Comparison of ENCODE assay signal across 13 cellular contexts in the genomic region with DNA sequence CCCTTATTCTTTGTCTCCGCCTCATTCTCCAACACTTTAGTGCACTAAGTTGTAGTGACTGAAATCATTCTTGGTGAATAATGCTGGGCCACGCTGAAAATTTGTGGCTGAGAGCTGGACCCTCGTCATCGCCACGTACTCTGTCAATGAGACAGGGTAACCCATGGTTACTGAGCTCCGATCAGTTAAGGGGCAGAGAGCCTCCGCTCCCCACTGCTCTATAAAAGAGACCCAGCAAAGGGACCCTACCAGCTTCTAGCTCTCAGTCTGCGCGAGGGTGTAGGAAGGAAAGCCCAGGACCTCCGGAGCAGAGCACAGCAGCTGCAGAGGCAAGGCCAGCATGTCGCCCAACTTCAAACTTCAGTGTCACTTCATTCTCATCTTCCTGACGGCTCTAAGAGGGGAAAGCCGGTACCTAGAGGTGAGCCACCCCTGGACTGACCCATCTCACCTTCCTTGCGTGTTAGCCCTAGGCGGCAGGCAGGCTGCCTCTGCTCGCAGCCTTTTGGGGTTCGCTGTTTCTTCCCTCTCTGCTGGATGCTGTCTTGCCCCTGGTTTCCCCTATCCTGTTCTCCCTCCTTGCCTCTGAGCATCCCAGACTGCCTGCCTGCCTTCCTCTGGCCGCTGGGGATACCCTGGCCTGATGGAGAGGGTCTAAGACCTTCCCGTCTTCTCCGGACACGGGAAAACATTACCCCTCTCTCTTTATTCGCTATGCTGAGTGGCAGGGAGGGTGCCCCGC. TPM values are rescaled to one million over a fixed set of nuclear protein-coding genes. Genes with fewer than 3 reads are reported as not detected.
DNase-seq lines count a peak whose midpoint lies in the region; TF ChIP-seq lines count a peak whose summit lies in the region.
"Had no signal": no experiment of that assay in that cellular context is flagged by ENCODE, and none has a peak within 500 bp of the region (broad histone marks: within the 10 kb centered on the region; RNA-seq: fewer than 3 reads in every experiment).

A gene with protein sequence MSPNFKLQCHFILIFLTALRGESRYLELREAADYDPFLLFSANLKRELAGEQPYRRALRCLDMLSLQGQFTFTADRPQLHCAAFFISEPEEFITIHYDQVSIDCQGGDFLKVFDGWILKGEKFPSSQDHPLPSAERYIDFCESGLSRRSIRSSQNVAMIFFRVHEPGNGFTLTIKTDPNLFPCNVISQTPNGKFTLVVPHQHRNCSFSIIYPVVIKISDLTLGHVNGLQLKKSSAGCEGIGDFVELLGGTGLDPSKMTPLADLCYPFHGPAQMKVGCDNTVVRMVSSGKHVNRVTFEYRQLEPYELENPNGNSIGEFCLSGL (plus strand): TSS at position 251 of the 742 bp plus-strand sequence. CDS start 90 bp downstream, at position 341.

- H2BK120ac ChIP-seq in mesenchymal stem cell (ENCODE audit: low read depth, low read length) = no peak within 1 kb of the TSS

- CTCF ChIA-PET in activated CD4-positive, alpha-beta T cell treated with anti-CD3 and anti-CD28 coated beads, Interleukin-2, amount 10 ng/mL, durations not matched to agents 7 days and 5 days (lab: Charles Lee) = interaction anchor here (1.1 kb wide), 1 partner anchor 25 kb away, joined by 3 read pairs; no protein-coding TSS in a partner anchor

- H3K27me3 ChIP-seq in mesenchymal stem cell (ENCODE audit: control insufficient read depth in 1 of 2, insufficient read depth in 1 of 2, low read length in 2 of 2) (peaks cover 0 to 45% of the 10 kb centered on the region in 2 experiments), thymus (ENCODE audit: control insufficient read depth, insufficient read depth) (peaks cover 33% of the 10 kb centered on the region), transverse colon (peaks cover 42% of the 10 kb centered on the region)

- TF ChIP-seq POLR2A in transverse colon (IDR thresholded peaks at IDR 0.05) = no peak

- peaks cover 65% of the 10 kb centered on the region for H3K27me3 Mint-ChIP-seq in activated CD4-positive, alpha-beta T cell treated with anti-CD3 and anti-CD28 coated beads, Interleukin-2, amount 10 ng/mL, durations not matched to agents 7 days and 5 days
- peaks cover 54% of the 10 kb centered on the region for H3K27me3 Mint-ChIP-seq in activated CD4-positive, alpha-beta T cell treated with anti-CD3 and anti-CD28 coated beads, Interleukin-2, amount 10 ng/mL, durations not matched to agents 24 days and 14 days

- peaks cover 6% of the 10 kb centered on the region for H3K4me1 Mint-ChIP-seq in activated CD4-positive, alpha-beta T cell treated with anti-CD3 and anti-CD28 coated beads, Interleukin-2, amount 10 ng/mL, durations not matched to agents 7 days and 5 days
- H3K4me1 Mint-ChIP-seq in activated CD4-positive, alpha-beta T cell treated with anti-CD3 and anti-CD28 coated beads, Interleukin-2, amount 10 ng/mL, durations not matched to agents 24 days and 14 days = no peaks in the 10 kb centered on the region

- H3K9me3 Mint-ChIP-seq in activated CD4-positive, alpha-beta T cell treated with anti-CD3 and anti-CD28 coated beads, Interleukin-2, amount 10 ng/mL, durations not matched to agents 7 days and 5 days = no peaks in the 10 kb centered on the region
- no peaks in the 10 kb centered on the region for H3K9me3 Mint-ChIP-seq in activated CD4-positive, alpha-beta T cell treated with anti-CD3 and anti-CD28 coated beads, Interleukin-2, amount 10 ng/mL, durations not matched to agents 24 days and 14 days
- H3K9me3 Mint-ChIP-seq: natural killer cell had no signal

- H3K4me3 ChIP-seq in mesenchymal stem cell (ENCODE audit: insufficient read depth in 1 of 2, low read depth in 1 of 2, low read length in 2 of 2) (peak within 1 kb of the TSS; percentile 72 to 81), thymus (ENCODE audit: low read length) (peak within 1 kb of the TSS; percentile 6), transverse colon (peak within 1 kb of the TSS in 2 of 4 donors; percentile 2 to 36)
- H3K4me3 ChIP-seq: HAP-1 had no signal

- no peaks in the 10 kb centered on the region for H3K9me3 ChIP-seq in mesenchymal stem cell (ENCODE audit: control insufficient read depth, low read length)
- no peaks in the 10 kb centered on the region for H3K9me3 ChIP-seq in thymus (ENCODE audit: control insufficient read depth)
- H3K9me3 ChIP-seq in transverse colon = no peaks in the 10 kb centered on the region
- H3K9me3 ChIP-seq: HAP-1 had no signal

- no peak for TF ChIP-seq CTCF in transverse colon (IDR thresholded peaks at IDR 0.05)

- no peak within 1 kb of the TSS for H4K8ac ChIP-seq in mesenchymal stem cell (ENCODE audit: low read length)

- H3K9ac ChIP-seq in mesenchymal stem cell (ENCODE audit: low read length) = no peak within 1 kb of the TSS

- no peak within 1 kb of the TSS for H2BK12ac ChIP-seq in mesenchymal stem cell (ENCODE audit: low read length in 2 of 2)

- H2AFZ ChIP-seq in mesenchymal stem cell (ENCODE audit: low read depth, low read length) = peak within 1 kb of the TSS; percentile 78

- H4K91ac ChIP-seq in mesenchymal stem cell (ENCODE audit: low read length) = no peak within 1 kb of the TSS

- H3K36me3 Mint-ChIP-seq in activated CD4-positive, alpha-beta T cell treated with anti-CD3 and anti-CD28 coated beads, Interleukin-2, amount 10 ng/mL, durations not matched to agents 7 days and 5 days (ENCODE audit: low read depth) = no peaks in the 10 kb centered on the region
- H3K36me3 Mint-ChIP-seq in activated CD4-positive, alpha-beta T cell treated with anti-CD3 and anti-CD28 coated beads, Interleukin-2, amount 10 ng/mL, durations not matched to agents 24 days and 14 days (ENCODE audit: low read depth) = no peaks in the 10 kb centered on the region
- H3K36me3 Mint-ChIP-seq: natural killer cell had no signal

- peak within 1 kb of the TSS; percentile 34 for H3K4me3 Mint-ChIP-seq in activated CD4-positive, alpha-beta T cell treated with anti-CD3 and anti-CD28 coated beads, Interleukin-2, amount 10 ng/mL, durations not matched to agents 7 days and 5 days
- H3K4me3 Mint-ChIP-seq in activated CD4-positive, alpha-beta T cell treated with anti-CD3 and anti-CD28 coated beads, Interleukin-2, amount 10 ng/mL, durations not matched to agents 24 days and 14 days = no peak within 1 kb of the TSS
- H3K4me3 Mint-ChIP-seq: natural killer cell had no signal

- H3K27ac Mint-ChIP-seq in activated CD4-positive, alpha-beta T cell treated with anti-CD3 and anti-CD28 coated beads, Interleukin-2, amount 10 ng/mL, durations not matched to agents 7 days and 5 days = no peak within 1 kb of the TSS
- no peak within 1 kb of the TSS for H3K27ac Mint-ChIP-seq in activated CD4-positive, alpha-beta T cell treated with anti-CD3 and anti-CD28 coated beads, Interleukin-2, amount 10 ng/mL, durations not matched to agents 24 days and 14 days
- H3K27ac Mint-ChIP-seq: natural killer cell had no signal

- H3K27ac ChIP-seq in cingulate gyrus (ENCODE audit: low read depth, low read length) = peak within 1 kb of the TSS; percentile 39
- no peak within 1 kb of the TSS for H3K27ac ChIP-seq in mesenchymal stem cell (ENCODE audit: low read length, poor library complexity, severe bottlenecking)
- no peak within 1 kb of the TSS for H3K27ac ChIP-seq in thymus (ENCODE audit: low read depth)
- H3K27ac ChIP-seq in transverse colon = no peak within 1 kb of the TSS

- H3K14ac ChIP-seq in mesenchymal stem cell (ENCODE audit: low read length in 2 of 2) = peak within 1 kb of the TSS in 1 of 2 experiments; percentile 83

- no peak within 1 kb of the TSS for H2AK5ac ChIP-seq in mesenchymal stem cell (ENCODE audit: low read length, severe bottlenecking)

- H3K4me2 ChIP-seq in mesenchymal stem cell (ENCODE audit: low read length, poor library complexity, severe bottlenecking) = peak within 1 kb of the TSS; percentile 90

- intact Hi-C loops in activated CD4-positive, alpha-beta T cell treated with anti-CD3 and anti-CD28 coated beads, Interleukin-2, amount 10 ng/mL, durations not matched to agents 24 days and 14 days (cut with micrococcal nuclease) = loop anchor here (10.0 kb wide), 1 partner anchor 682 kb away; the partner anchor contains the start of gene OTP
- intact Hi-C loops in transverse colon (cut with DNase I; ENCODE audit: low total_unique reads) = no loop called here

- H3K18ac ChIP-seq in mesenchymal stem cell (ENCODE audit: low read depth in 1 of 2, low read length in 2 of 2) = peak within 1 kb of the TSS in 1 of 2 experiments; percentile 38

- peaks cover 13% of the 10 kb centered on the region for H3K4me1 ChIP-seq in mesenchymal stem cell (ENCODE audit: control insufficient read depth, insufficient read depth, low read depth, low read length)
- H3K4me1 ChIP-seq in thymus (ENCODE audit: control insufficient read depth, insufficient read depth, low read length) = no peaks in the 10 kb centered on the region
- H3K4me1 ChIP-seq in transverse colon = peaks cover 0 to 5% (median 0%) of the 10 kb centered on the region in 4 donors
- H3K4me1 ChIP-seq: HAP-1 had no signal

- H3K79me1 ChIP-seq in mesenchymal stem cell (replicated peaks; ENCODE audit: low read length, poor library complexity, severe bottlenecking) = peaks cover 15% of the 10 kb centered on the region

- H3K4ac ChIP-seq in mesenchymal stem cell (ENCODE audit: low read depth in 1 of 2, low read length in 2 of 2) = no peak within 1 kb of the TSS

- no peak for DNase-seq in activated CD4-positive, alpha-beta T cell treated with anti-CD3 and anti-CD28 coated beads, Interleukin-2, amount 10 ng/mL, durations not matched to agents 7 days and 5 days
- no peak for DNase-seq in activated CD4-positive, alpha-beta T cell treated with anti-CD3 and anti-CD28 coated beads, Interleukin-2, amount 10 ng/mL, durations not matched to agents 24 days and 14 days
- DNase-seq in mesenchymal stem cell (no peak), NCI-H748 treated with DMSO at 0.1 percent for 48 hours (lab: John Stamatoyannopoulos, UW) (no peak), transverse colon (no peak), NOMO-1 treated with DMSO at 0.1 percent for 48 hours (lab: John Stamatoyannopoulos, UW; ENCODE audit: unreplicated experiment) (no peak)
- DNase-seq: natural killer cell; stimulated activated naive CD4-positive, alpha-beta T cell treated with Interleukin-2 at 50 U/mL for 16 hours had no signal

- WGBS in mesenchymal stem cell = 42% methylated on average over 23 of the region's 23 CpGs
- 24% methylated on average over 23 of the region's 23 CpGs for WGBS in thymus
- 44 to 70% methylated on average over 2 to 23 of the region's 23 CpGs for WGBS in transverse colon (ENCODE audit: low coverage in 1 of 2), 2 donors

- H3K36me3 ChIP-seq in mesenchymal stem cell (ENCODE audit: control insufficient read depth in 1 of 2, insufficient read depth in 2 of 2, low read depth in 1 of 2, low read length in 2 of 2) (no peaks in the 10 kb centered on the region), thymus (ENCODE audit: control insufficient read depth, insufficient read depth) (no peaks in the 10 kb centered on the region), transverse colon (no peaks in the 10 kb centered on the region)
- H3K36me3 ChIP-seq: HAP-1 had no signal

- H2BK5ac ChIP-seq in mesenchymal stem cell (ENCODE audit: low read depth, low read length, poor library complexity, severe bottlenecking) = no peak within 1 kb of the TSS

- POLR2A ChIA-PET in activated CD4-positive, alpha-beta T cell treated with anti-CD3 and anti-CD28 coated beads, Interleukin-2, amount 10 ng/mL, durations not matched to agents 7 days and 5 days (lab: Charles Lee) = no interaction called here

- no peak within 1 kb of the TSS for H2BK15ac ChIP-seq in mesenchymal stem cell (ENCODE audit: low read depth, poor library complexity, severe bottlenecking)

- TF ChIP-seq EP300 in transverse colon (IDR thresholded peaks at IDR 0.05; ENCODE audit: low read depth) = no peak

- H3K23ac ChIP-seq in mesenchymal stem cell (ENCODE audit: low read length in 2 of 2) = no peak within 1 kb of the TSS

- in situ Hi-C loops in transverse colon (cut with MboI; ENCODE audit: low pct_ligation_motif_present in 1 of 4, low pct_unique_long_range_greater_than_20kb in 1 of 4, low sequenced_read_pairs in 3 of 4) = no loop called here

RNA-seq across cellular contexts. Expression of the gene that starts here (rescaled TPM):
- under 1 TPM in 1 of 2 experiments, not detected in 1; 0.27 TPM for total RNA-seq in activated CD4-positive, alpha-beta T cell treated with anti-CD3 and anti-CD28 coated beads, Interleukin-2, amount 10 ng/mL, durations not matched to agents 7 days and 5 days
- 0.23 and 0.31 TPM in 2 replicates for total RNA-seq in activated CD4-positive, alpha-beta T cell treated with anti-CD3 and anti-CD28 coated beads, Interleukin-2, amount 10 ng/mL, durations not matched to agents 24 days and 14 days
- 0.21 TPM for polyA plus RNA-seq in mesenchymal stem cell (2013, experiment 1 of 2)
- polyA plus RNA-seq in mesenchymal stem cell (2013, experiment 2 of 2) = not detected
- 0.78 TPM for polyA plus RNA-seq in thymus
- total RNA-seq in transverse colon = under 1 TPM in 1 of 4 donors, not detected in 3; 0.79 TPM
- total RNA-seq: A172; activated CD8-positive, alpha-beta memory T cell treated with anti-CD3 and anti-CD28 coated beads for 36 hours had no signal
